ENCODE assay signal across 22 cellular contexts in genomic region chr7:148733496-148733895, GRCh38. TPM values are rescaled to one million over a fixed set of nuclear protein-coding genes. Genes with fewer than 3 reads are reported as not detected.
A peak's percentile ranks its signal among the peaks of the same experiment; 100 is the strongest.
DNase-seq lines count a peak whose midpoint lies in the region; ATAC-seq, FAIRE-seq and TF ChIP-seq lines count a peak whose summit lies in the region.
"Had no signal": no experiment of that assay in that cellular context is flagged by ENCODE, and none has a peak within 500 bp of the region (broad histone marks: within the 10 kb centered on the region; RNA-seq: fewer than 3 reads in every experiment).

No MANE protein-coding gene starts in this region.

- intact Hi-C loops in right cardiac atrium (cut with DNase I) (no loop called here), sciatic nerve (cut with DNase I) (no loop called here)

- peaks cover 98% of the 10 kb centered on the region for H3K79me2 ChIP-seq in GM23338 (replicated peaks; ENCODE audit: insufficient read depth)
- H3K79me2 ChIP-seq in astrocyte (ENCODE audit: insufficient read depth, low read length), result peaks cover 91% of the 10 kb centered on the region

- H3K27me3 ChIP-seq in CD4-positive, CD25-positive, alpha-beta regulatory T cell (ENCODE audit: control insufficient read depth, insufficient read depth, low read length), result no peaks in the 10 kb centered on the region
- H3K27me3 ChIP-seq in GM23338 (ENCODE audit: insufficient read depth), result no peaks in the 10 kb centered on the region
- no peaks in the 10 kb centered on the region for H3K27me3 ChIP-seq in astrocyte (ENCODE audit: insufficient read depth, low read length)
- H3K27me3 ChIP-seq in right cardiac atrium (ENCODE audit: control insufficient read depth, insufficient read depth), result no peaks in the 10 kb centered on the region
- H3K27me3 ChIP-seq: brain microvascular endothelial cell had no signal

- no peaks in the 10 kb centered on the region for H3F3A ChIP-seq in GM23338 (replicated peaks; ENCODE audit: low read depth)

- no peaks in the 10 kb centered on the region for H3K9me3 Mint-ChIP-seq in CD4-positive, CD25-positive, alpha-beta regulatory T cell
- no peaks in the 10 kb centered on the region for H3K9me3 Mint-ChIP-seq in GM23338
- no peaks in the 10 kb centered on the region for H3K9me3 Mint-ChIP-seq in astrocyte (ENCODE audit: unreplicated experiment)
- H3K9me3 Mint-ChIP-seq: CD8-positive, alpha-beta T cell; dendritic cell treated with granulocyte-macrophage colony-stimulating factor and Interleukin-4, amounts not matched to agents 40 ng/mL and 50 ng/mL, for 4 days had no signal

- H3K4me1 Mint-ChIP-seq in CD4-positive, CD25-positive, alpha-beta regulatory T cell, result peaks cover 26 to 44% (median 38%) of the 10 kb centered on the region in 4 donors
- H3K4me1 Mint-ChIP-seq in GM23338, result no peaks in the 10 kb centered on the region
- peaks cover 11% of the 10 kb centered on the region for H3K4me1 Mint-ChIP-seq in astrocyte (ENCODE audit: low read depth, unreplicated experiment)

- H3K9me2 ChIP-seq in GM23338 (ENCODE audit: insufficient read depth), result no peaks in the 10 kb centered on the region

- no peaks in the 10 kb centered on the region for H3K4me1 ChIP-seq in CD4-positive, CD25-positive, alpha-beta regulatory T cell (ENCODE audit: control insufficient read depth, insufficient read depth, low read length, poor library complexity, severe bottlenecking)
- H3K4me1 ChIP-seq in GM23338 (ENCODE audit: insufficient read depth), result no peaks in the 10 kb centered on the region; the same call in 1 of the 2 replicates
- H3K4me1 ChIP-seq in astrocyte (ENCODE audit: insufficient read depth, low read length), result no peaks in the 10 kb centered on the region
- H3K4me1 ChIP-seq in right cardiac atrium (ENCODE audit: control insufficient read depth, insufficient read depth, low read length), result peaks cover 2% of the 10 kb centered on the region

- H3K36me3 ChIP-seq in CD4-positive, CD25-positive, alpha-beta regulatory T cell (ENCODE audit: control insufficient read depth, insufficient read depth, low read length), result peaks cover 65% of the 10 kb centered on the region
- H3K36me3 ChIP-seq in GM23338 (ENCODE audit: insufficient read depth), result peaks cover 20% of the 10 kb centered on the region; the same call in 1 of the 2 replicates
- H3K36me3 ChIP-seq in astrocyte (ENCODE audit: insufficient read depth, low read length), result peaks cover 20% of the 10 kb centered on the region

- no peak for FAIRE-seq in astrocyte (lab: Jason Lieb, UNC)
- FAIRE-seq: endometrium had no signal

- no peak overlapping the region for H3K9ac ChIP-seq in astrocyte (ENCODE audit: low read length)

- peaks cover 42% of the 10 kb centered on the region for H3K36me3 Mint-ChIP-seq in CD4-positive, CD25-positive, alpha-beta regulatory T cell
- H3K36me3 Mint-ChIP-seq in GM23338 (ENCODE audit: low read depth), result peaks cover 62% of the 10 kb centered on the region
- peaks cover 13% of the 10 kb centered on the region for H3K36me3 Mint-ChIP-seq in astrocyte (ENCODE audit: low read depth, unreplicated experiment)

- H2AFZ ChIP-seq in GM23338 (no peak overlapping the region), astrocyte (ENCODE audit: low read depth, low read length) (no peak overlapping the region)

- peaks cover 7% of the 10 kb centered on the region for H4K20me1 ChIP-seq in GM23338 (replicated peaks; ENCODE audit: insufficient read depth)
- peaks cover 75% of the 10 kb centered on the region for H4K20me1 ChIP-seq in astrocyte (ENCODE audit: insufficient read depth, low read length)

- no peak for ATAC-seq in CD4-positive, CD25-positive, alpha-beta regulatory T cell (ENCODE audit: low read depth in 2 of 2)
- no peak for ATAC-seq in GM23338
- ATAC-seq in right cardiac atrium, result peak; percentile 45 to 66
- ATAC-seq in sciatic nerve, result no peak
- ATAC-seq: activated CD4-positive, CD25-positive, alpha-beta regulatory T cell treated with anti-CD3 and anti-CD28 coated beads, Interleukin-2, amount 50 U/mL, for 24 hours; CD8-positive, alpha-beta T cell had no signal

- no peaks in the 10 kb centered on the region for H3K9me3 ChIP-seq in CD4-positive, CD25-positive, alpha-beta regulatory T cell (ENCODE audit: control insufficient read depth in 2 of 2, low read length in 2 of 2)
- no peaks in the 10 kb centered on the region for H3K9me3 ChIP-seq in astrocyte (ENCODE audit: insufficient read depth, low read depth, low read length)
- no peaks in the 10 kb centered on the region for H3K9me3 ChIP-seq in right cardiac atrium (ENCODE audit: control insufficient read depth, low read length)

- no peak overlapping the region for H3K4me3 ChIP-seq in CD4-positive, CD25-positive, alpha-beta regulatory T cell (ENCODE audit: low read depth, low read length)
- H3K4me3 ChIP-seq in GM23338 (no peak overlapping the region), astrocyte (ENCODE audit: insufficient read depth, low read depth, low read length) (no peak overlapping the region), right cardiac atrium (ENCODE audit: low read length) (no peak overlapping the region)

- H3K4me3 Mint-ChIP-seq in CD4-positive, CD25-positive, alpha-beta regulatory T cell, result no peak overlapping the region
- H3K4me3 Mint-ChIP-seq in GM23338, result no peak overlapping the region
- peak overlapping the region; percentile 20 for H3K4me3 Mint-ChIP-seq in astrocyte (ENCODE audit: unreplicated experiment)
- H3K4me3 Mint-ChIP-seq: CD8-positive, alpha-beta T cell; dendritic cell treated with granulocyte-macrophage colony-stimulating factor and Interleukin-4, amounts not matched to agents 40 ng/mL and 50 ng/mL, for 4 days had no signal

- H3K4me2 ChIP-seq in GM23338 (no peak overlapping the region), astrocyte (ENCODE audit: low read length) (no peak overlapping the region)

- H3K27ac Mint-ChIP-seq in CD4-positive, CD25-positive, alpha-beta regulatory T cell, result peak overlapping the region in 2 of 3 donors; percentile 25 to 76
- H3K27ac Mint-ChIP-seq in GM23338, result no peak overlapping the region
- no peak overlapping the region for H3K27ac Mint-ChIP-seq in astrocyte (ENCODE audit: unreplicated experiment)
- H3K27ac Mint-ChIP-seq: CD8-positive, alpha-beta T cell; dendritic cell treated with granulocyte-macrophage colony-stimulating factor and Interleukin-4, amounts not matched to agents 40 ng/mL and 50 ng/mL, for 4 days had no signal

- whole genome bisulfite sequencing in right cardiac atrium, result 48% methylated on average over 2 of the region's 2 CpGs

- H3K27me3 Mint-ChIP-seq in CD4-positive, CD25-positive, alpha-beta regulatory T cell, result no peaks in the 10 kb centered on the region
- H3K27me3 Mint-ChIP-seq in GM23338 (ENCODE audit: insufficient read depth, low read depth, poor library complexity) (peaks cover 2% of the 10 kb centered on the region), astrocyte (ENCODE audit: low read depth, unreplicated experiment) (no peaks in the 10 kb centered on the region)
- H3K27me3 Mint-ChIP-seq: dendritic cell treated with granulocyte-macrophage colony-stimulating factor and Interleukin-4, amounts not matched to agents 40 ng/mL and 50 ng/mL, for 4 days had no signal

- DNase-seq in CD4-positive, CD25-positive, alpha-beta regulatory T cell, result no peak
- no peak for DNase-seq in GM23338 (ENCODE audit: low spot score)
- no peak for DNase-seq in astrocyte (ENCODE audit: low read depth)
- DNase-seq in right cardiac atrium, result no peak
- DNase-seq in occipital lobe (lab: John Stamatoyannopoulos, UW), result no peak
- DNase-seq in NCI-H2081 treated with DMSO at 0.1 percent for 48 hours (lab: John Stamatoyannopoulos, UW), result no peak
- no peak for DNase-seq in COLO829 (ENCODE audit: low spot score)
- DNase-seq in sciatic nerve (ENCODE audit: low spot score), result no peak
- DNase-seq: brain microvascular endothelial cell; CD8-positive, alpha-beta T cell; GDM1; H7; head of caudate nucleus; NCI-H146; NCI-H2171; NCI-H526; SHP77; stimulated activated CD4-positive, alpha-beta T cell treated with anti-CD3 and anti-CD28 coated beads, Interleukin-4, amount 100 ng/mL, for 24 hours; trophoblast cell had no signal

- no peak overlapping the region for H3K27ac ChIP-seq in CD4-positive, CD25-positive, alpha-beta regulatory T cell (ENCODE audit: insufficient read depth, low read length, poor library complexity, severe bottlenecking)
- H3K27ac ChIP-seq in GM23338 (ENCODE audit: low read depth) (0 out of 2 replicates have a peak overlapping the region, but pooled peaks have one; percentile 71), astrocyte (ENCODE audit: low read depth, low read length) (no peak overlapping the region), right cardiac atrium (ENCODE audit: low read length) (no peak overlapping the region)
- H3K27ac ChIP-seq: brain microvascular endothelial cell had no signal

- no peak for TF ChIP-seq CTCF in GM23338 (conservative IDR thresholded peaks at IDR 0.05; ENCODE audit: low read depth in 2 of 2)
- no peak for TF ChIP-seq CTCF in astrocyte (IDR thresholded peaks at IDR 0.05; ENCODE audit: insufficient read depth, low read depth, low read length)

TF ChIP-seq in GM23338, 12 proteins besides CTCF, POLR2A, EP300 and RAD21 (continues in another document):
- TF ChIP-seq NANOG (IDR thresholded peaks at IDR 0.05; ENCODE audit: borderline replicate concordance), result no peak

RNA-seq across cellular contexts. Expression of gene CUL1, which starts 34.8 kb away (rescaled TPM):
- 41.4 TPM for total RNA-seq in CD4-positive, CD25-positive, alpha-beta regulatory T cell
- polyA plus RNA-seq in CD4-positive, CD25-positive, alpha-beta regulatory T cell, result 10 to 100 TPM; 44.5 to 56.9 (median 48.0) TPM
- 63.3 and 71.3 TPM in 2 replicates for total RNA-seq in GM23338 (2014; rRNA removed; shearing (Covaris generic))
- polyA plus RNA-seq in GM23338 (2016; fragmentation: Nextera tagmentation; extraction: Ambion mirVana), result 29.0 and 35.6 TPM in 2 replicates
- 56.3 and 60.2 TPM in 2 replicates for total RNA-seq in astrocyte
- 10 to 100 TPM; 49.3 to 52.8 (median 52.5) TPM for total RNA-seq in right cardiac atrium
- 36.1 TPM for polyA plus RNA-seq in right cardiac atrium
- total RNA-seq in occipital lobe, result 60.2 TPM
- total RNA-seq in sciatic nerve, result 40.4 TPM

Comparison
In these comparisons a context has a peak if more than half of its experiments do, and no peak if none do; other contexts are left out.
1. ATAC-seq: peak in right cardiac atrium (2 of 2); none in CD4-positive, CD25-positive, alpha-beta regulatory T cell (0 of 2), GM23338 (single experiment) and sciatic nerve (single experiment).
2. H3K27ac Mint-ChIP-seq: peak in CD4-positive, CD25-positive, alpha-beta regulatory T cell (2 of 3); none in GM23338 (single experiment) and astrocyte (single experiment).